Comparison of ENCODE assay signal across 12 cellular contexts in the genomic region with DNA sequence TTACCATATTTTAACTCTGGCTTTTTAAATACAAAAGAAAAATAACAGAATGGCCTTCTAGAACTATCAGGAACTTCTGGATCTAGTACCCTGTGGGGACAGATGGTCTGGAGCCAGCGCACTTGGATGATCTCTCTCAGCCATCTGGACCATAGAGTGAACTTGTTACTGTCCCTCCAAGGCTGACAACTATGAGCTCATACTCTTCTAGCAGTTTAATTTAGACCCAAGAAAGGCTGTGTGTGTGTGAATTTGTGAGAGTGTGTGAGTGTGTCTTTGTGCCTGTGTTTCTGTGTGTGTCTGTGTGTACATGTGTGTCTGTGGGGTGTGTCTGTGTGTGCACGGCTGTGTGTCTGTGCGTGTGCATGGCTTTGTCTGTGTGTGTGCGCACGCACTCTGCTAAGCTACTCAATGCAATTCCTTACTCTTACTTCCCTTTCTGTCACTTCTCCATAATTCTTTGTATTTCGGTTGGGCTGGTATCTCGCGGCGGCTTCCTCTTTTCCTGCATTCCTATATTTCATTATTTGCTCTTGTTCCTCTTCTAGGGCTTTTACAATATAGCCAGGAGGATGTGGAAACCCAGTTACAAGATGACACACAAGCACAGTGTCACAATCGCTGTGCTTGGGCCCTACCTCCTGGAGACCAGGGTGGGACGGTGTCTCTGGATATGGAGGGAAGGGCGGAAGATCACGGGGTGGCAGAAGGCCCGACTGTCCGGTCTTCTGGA. TPM values are rescaled to one million over a fixed set of nuclear protein-coding genes. Genes with fewer than 3 reads are reported as not detected.
DNase-seq lines count a peak whose midpoint lies in the region; ATAC-seq and TF ChIP-seq lines count a peak whose summit lies in the region.
"Had no signal": no experiment of that assay in that cellular context is flagged by ENCODE, and none has a peak within 500 bp of the region (broad histone marks: within the 10 kb centered on the region; RNA-seq: fewer than 3 reads in every experiment).

No MANE protein-coding gene starts in this region.

- H3K27me3 ChIP-seq in lower lobe of right lung (ENCODE audit: low read depth) (no peaks in the 10 kb centered on the region), aorta (ENCODE audit: control insufficient read depth in 1 of 2, insufficient read depth in 2 of 2, low read length in 1 of 2) (no peaks in the 10 kb centered on the region)

- H3K36me3 ChIP-seq in lower lobe of right lung (peaks cover 4% of the 10 kb centered on the region), aorta (ENCODE audit: control insufficient read depth in 1 of 2, insufficient read depth in 2 of 2, low read length in 1 of 2) (no peaks in the 10 kb centered on the region)

- in situ Hi-C loops in GM13976 (cut with MboI; ENCODE audit: low sequenced_read_pairs, unreplicated experiment), result no loop called here

- H3K4me1 Mint-ChIP-seq in stimulated activated naive CD8-positive, alpha-beta T cell treated with anti-CD3 and anti-CD28 coated beads, Interleukin-15, Interleukin-2, amounts not matched to agents 100 ng/mL and 50 ng/mL, for 24 hours (ENCODE audit: low read depth), result peaks cover 87% of the 10 kb centered on the region
- H3K4me1 Mint-ChIP-seq in activated T-cell treated with anti-CD3 and anti-CD28 coated beads, Interleukin-2, amount 50 U/mL, for 72 hours (ENCODE audit: low read depth), result peaks cover 88% of the 10 kb centered on the region

- no peaks in the 10 kb centered on the region for H3K9me3 Mint-ChIP-seq in stimulated activated naive CD8-positive, alpha-beta T cell treated with anti-CD3 and anti-CD28 coated beads, Interleukin-15, Interleukin-2, amounts not matched to agents 100 ng/mL and 50 ng/mL, for 24 hours
- no peaks in the 10 kb centered on the region for H3K9me3 Mint-ChIP-seq in activated T-cell treated with anti-CD3 and anti-CD28 coated beads, Interleukin-2, amount 50 U/mL, for 72 hours
- H3K9me3 Mint-ChIP-seq: HFFc6 had no signal

- ATAC-seq in stimulated activated naive CD8-positive, alpha-beta T cell treated with anti-CD3 and anti-CD28 coated beads, Interleukin-15, Interleukin-2, amounts not matched to agents 100 U/mL and 50 U/mL, for 24 hours, result no peak
- no peak for ATAC-seq in activated T-cell treated with anti-CD3 and anti-CD28 coated beads, Interleukin-2, amount 50 U/mL, for 72 hours (replicated peaks in 1 of 2)
- ATAC-seq in lower lobe of right lung (peak; percentile 67 to 81), aorta (ENCODE audit: low FRiP score) (peak; percentile 39)

- intact Hi-C loops in lower lobe of right lung (cut with DNase I), result no loop called here
- intact Hi-C loops in aorta (cut with DNase I), result no loop called here

- TF ChIP-seq CTCF in lower lobe of right lung (IDR thresholded peaks at IDR 0.05) (no peak), GM13976 (IDR thresholded peaks at IDR 0.05; ENCODE audit: borderline replicate concordance, control extremely low read depth, extremely low read depth, insufficient read depth, missing control alignments) (no peak), GM10266 (IDR thresholded peaks at IDR 0.05; ENCODE audit: control insufficient read depth, insufficient read depth, low read depth, missing control alignments) (no peak)

- H3K4me3 ChIP-seq in lower lobe of right lung (no peak overlapping the region), aorta (ENCODE audit: low read length in 2 of 2) (no peak overlapping the region)

- 81 to 87% methylated on average over 15 of the region's 15 CpGs for WGBS in aorta, 2 donors

- peak overlapping the region; percentile 35 for H3K4me3 Mint-ChIP-seq in stimulated activated naive CD8-positive, alpha-beta T cell treated with anti-CD3 and anti-CD28 coated beads, Interleukin-15, Interleukin-2, amounts not matched to agents 100 ng/mL and 50 ng/mL, for 24 hours
- peak overlapping the region; percentile 66 to 78 for H3K4me3 Mint-ChIP-seq in activated T-cell treated with anti-CD3 and anti-CD28 coated beads, Interleukin-2, amount 50 U/mL, for 72 hours
- H3K4me3 Mint-ChIP-seq: HFFc6 had no signal

- H3K9me3 ChIP-seq in lower lobe of right lung (no peaks in the 10 kb centered on the region), aorta (ENCODE audit: control insufficient read depth, low read length) (no peaks in the 10 kb centered on the region)

- no peak for DNase-seq in stimulated activated naive CD8-positive, alpha-beta T cell treated with anti-CD3 and anti-CD28 coated beads, Interleukin-15, Interleukin-2, amounts not matched to agents 100 U/mL and 50 U/mL, for 24 hours
- DNase-seq in activated T-cell treated with anti-CD3 and anti-CD28 coated beads, Interleukin-2, amount 50 U/mL, for 72 hours, result no peak
- DNase-seq in lower lobe of right lung (peak; percentile 82), aorta (peak; percentile 79 to 80), GM13976 (ENCODE audit: low spot score) (no peak), GM10266 (ENCODE audit: extremely low spot score) (no peak), NCI-H1436 (lab: John Stamatoyannopoulos, UW) (no peak)
- DNase-seq: activated CD4-positive, CD25-positive, alpha-beta regulatory T cell treated with anti-CD3 and anti-CD28 coated beads, Interleukin-2, amount 50 U/mL, for 72 hours; HFFc6; NCI-H524 treated with DMSO at 0.1 percent for 48 hours had no signal

- no peaks in the 10 kb centered on the region for H3K27me3 Mint-ChIP-seq in stimulated activated naive CD8-positive, alpha-beta T cell treated with anti-CD3 and anti-CD28 coated beads, Interleukin-15, Interleukin-2, amounts not matched to agents 100 ng/mL and 50 ng/mL, for 24 hours
- no peaks in the 10 kb centered on the region for H3K27me3 Mint-ChIP-seq in activated T-cell treated with anti-CD3 and anti-CD28 coated beads, Interleukin-2, amount 50 U/mL, for 72 hours (ENCODE audit: low read depth)

- H3K27ac Mint-ChIP-seq in stimulated activated naive CD8-positive, alpha-beta T cell treated with anti-CD3 and anti-CD28 coated beads, Interleukin-15, Interleukin-2, amounts not matched to agents 100 ng/mL and 50 ng/mL, for 24 hours, result peak overlapping the region; percentile 97
- H3K27ac Mint-ChIP-seq in activated T-cell treated with anti-CD3 and anti-CD28 coated beads, Interleukin-2, amount 50 U/mL, for 72 hours, result peak overlapping the region; percentile 96
- H3K27ac Mint-ChIP-seq: HFFc6 had no signal

- H3K27ac ChIP-seq in lower lobe of right lung (peak overlapping the region; percentile 36), aorta (ENCODE audit: low read depth in 1 of 2, low read length in 2 of 2) (no peak overlapping the region)

- H3K4me1 ChIP-seq in lower lobe of right lung (peaks cover 27% of the 10 kb centered on the region), aorta (ENCODE audit: control insufficient read depth in 1 of 2, insufficient read depth in 2 of 2, low read length in 2 of 2) (no peaks in the 10 kb centered on the region)

- peaks cover 89% of the 10 kb centered on the region for H3K36me3 Mint-ChIP-seq in stimulated activated naive CD8-positive, alpha-beta T cell treated with anti-CD3 and anti-CD28 coated beads, Interleukin-15, Interleukin-2, amounts not matched to agents 100 ng/mL and 50 ng/mL, for 24 hours (ENCODE audit: low read depth)
- H3K36me3 Mint-ChIP-seq in activated T-cell treated with anti-CD3 and anti-CD28 coated beads, Interleukin-2, amount 50 U/mL, for 72 hours (ENCODE audit: insufficient read depth in 2 of 2), result peaks cover 40 to 81% of the 10 kb centered on the region in 2 donors

RNA-seq across cellular contexts. Expression of gene IKZF1, which starts 51.9 kb away (rescaled TPM):
- total RNA-seq in activated T-cell treated with anti-CD3 and anti-CD28 coated beads, Interleukin-2, amount 50 U/mL, for 72 hours, result 100 to 1,000 TPM; 427 to 504 TPM
- total RNA-seq in lower lobe of right lung (61.9 TPM), aorta (10 to 100 TPM; 13.5 to 24.4 TPM)
- 1 to 10 TPM; 2.5 to 5.9 TPM for polyA plus RNA-seq in aorta
- total RNA-seq: HFFc6, osteocyte had no signal

Comparison
In these comparisons a context has a peak if more than half of its experiments do, and no peak if none do; other contexts are left out.
1. ATAC-seq: peak in lower lobe of right lung (2 of 2) and aorta (single experiment); none in stimulated activated naive CD8-positive, alpha-beta T cell treated with anti-CD3 and anti-CD28 coated beads, Interleukin-15, Interleukin-2, amounts not matched to agents 100 U/mL and 50 U/mL, for 24 hours (single experiment) and activated T-cell treated with anti-CD3 and anti-CD28 coated beads, Interleukin-2, amount 50 U/mL, for 72 hours (0 of 2).
2. DNase-seq: peak in lower lobe of right lung (single experiment) and aorta (2 of 2); none in stimulated activated naive CD8-positive, alpha-beta T cell treated with anti-CD3 and anti-CD28 coated beads, Interleukin-15, Interleukin-2, amounts not matched to agents 100 U/mL and 50 U/mL, for 24 hours (single experiment), activated T-cell treated with anti-CD3 and anti-CD28 coated beads, Interleukin-2, amount 50 U/mL, for 72 hours (0 of 2), GM13976 (single experiment), GM10266 (single experiment) and NCI-H1436 (single experiment).